ENCODE assay signal across 8 cellular contexts in the genomic region with DNA sequence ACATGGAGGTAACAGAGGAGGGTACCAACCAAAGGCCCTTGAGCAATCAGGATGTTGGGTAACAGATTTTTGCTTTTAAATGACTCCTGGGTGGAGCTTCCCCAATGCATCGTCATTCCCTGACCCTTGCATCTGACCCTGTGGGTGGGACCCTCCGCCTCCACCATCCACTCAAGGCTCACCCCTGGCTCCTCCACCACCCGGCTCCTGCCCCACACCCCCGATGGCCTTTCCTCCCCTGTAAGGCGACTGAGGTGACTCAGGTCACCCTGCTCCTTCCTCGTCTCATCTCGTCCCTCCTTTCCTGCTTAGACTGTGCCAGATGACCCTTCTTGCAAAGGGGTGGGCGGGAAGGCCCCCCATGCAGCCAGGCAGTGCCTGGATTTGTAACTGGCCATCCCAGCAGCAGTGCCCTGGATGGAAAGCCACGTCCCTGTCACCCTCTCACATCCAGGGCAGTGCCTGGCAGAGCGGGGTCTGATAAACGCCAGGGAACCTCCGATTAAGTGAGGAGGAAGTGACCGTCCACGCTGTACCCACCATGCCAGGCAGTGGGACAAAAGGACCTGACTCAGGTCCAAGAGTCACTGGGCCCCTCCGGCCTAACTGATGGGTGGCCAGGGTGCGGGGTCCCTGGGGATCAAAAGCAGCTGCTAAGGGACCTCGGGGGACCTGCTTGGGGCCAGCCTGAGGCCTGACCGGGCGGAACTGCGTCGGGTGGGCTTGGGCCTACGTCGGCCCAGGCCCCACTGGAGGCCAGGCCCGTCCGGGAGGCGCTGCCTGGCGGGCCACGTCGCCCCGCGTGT. TPM values are rescaled to one million over a fixed set of nuclear protein-coding genes. Genes with fewer than 3 reads are reported as not detected.
DNase-seq lines count a peak whose midpoint lies in the region; ATAC-seq, FAIRE-seq and TF ChIP-seq lines count a peak whose summit lies in the region.

No MANE protein-coding gene starts in this region.

- H3K9me3 ChIP-seq in RWPE2 (ENCODE audit: severe bottlenecking): no peaks in the 10 kb centered on the region
- H3K9me3 ChIP-seq in neuronal stem cell (replicated peaks in 1 of 2; ENCODE audit: control insufficient read depth in 2 of 2, insufficient read depth in 1 of 2, low read depth in 1 of 2, low read length in 2 of 2): peaks cover 0 to 7% of the 10 kb centered on the region in 2 donors

- H3K4me1 ChIP-seq in RWPE2 (ENCODE audit: insufficient read depth, poor library complexity, severe bottlenecking) (peaks cover 7% of the 10 kb centered on the region), neuronal stem cell (ENCODE audit: control insufficient read depth in 2 of 2, insufficient read depth in 1 of 2, low read depth in 1 of 2, low read length in 2 of 2) (peaks cover 0 to 19% of the 10 kb centered on the region in 2 donors)

- peaks cover 5% of the 10 kb centered on the region for H3K79me1 ChIP-seq in neuronal stem cell (ENCODE audit: low read depth, low read length)

- DNase-seq in RWPE2 (ENCODE audit: low spot score): peak; percentile 82
- DNase-seq in epithelial cell of prostate (ENCODE audit: low read depth, low spot score): no peak
- no peak for DNase-seq in neuronal stem cell (ENCODE audit: low spot score)
- DNase-seq in NCI-H524 (lab: John Stamatoyannopoulos, UW): no peak
- no peak for DNase-seq in RCC 7860 (ENCODE audit: low spot score)

- H3K36me3 ChIP-seq in RWPE2 (ENCODE audit: low read depth): peaks cover 9% of the 10 kb centered on the region; the same call in 1 of the 2 replicates
- peaks cover 24 to 34% of the 10 kb centered on the region in 2 donors for H3K36me3 ChIP-seq in neuronal stem cell (replicated peaks in 1 of 2; ENCODE audit: control insufficient read depth in 2 of 2, insufficient read depth in 2 of 2, low read length in 2 of 2)

- peak overlapping the region; percentile 14 for H3K4me2 ChIP-seq in neuronal stem cell (ENCODE audit: insufficient read depth, low read length, poor library complexity, severe bottlenecking)

- TF ChIP-seq CTCF in RWPE2 (IDR thresholded peaks at IDR 0.05; ENCODE audit: poor library complexity, severe bottlenecking): no peak

- H3K27me3 ChIP-seq in RWPE2 (ENCODE audit: insufficient read depth, poor library complexity, severe bottlenecking): no peaks in the 10 kb centered on the region
- H3K27me3 ChIP-seq in neuronal stem cell (ENCODE audit: control insufficient read depth in 3 of 3, insufficient read depth in 3 of 3, low read depth in 1 of 3, low read length in 3 of 3): peaks cover 0 to 2% (median 0%) of the 10 kb centered on the region in 3 experiments

- no peak overlapping the region for H2BK5ac ChIP-seq in neuronal stem cell (ENCODE audit: low read length)

- peak overlapping the region; percentile 82 for H3K18ac ChIP-seq in neuronal stem cell (ENCODE audit: low read length)

- H2AFZ ChIP-seq in neuronal stem cell (ENCODE audit: low read length): no peak overlapping the region

- peak overlapping the region; percentile 6 for H2AK5ac ChIP-seq in neuronal stem cell (ENCODE audit: low read depth, low read length)

- no peak overlapping the region for H2BK120ac ChIP-seq in neuronal stem cell (ENCODE audit: low read depth, low read length)

- peak overlapping the region; percentile 32 for H3K9ac ChIP-seq in neuronal stem cell (ENCODE audit: low read depth, low read length, poor library complexity)

- H4K8ac ChIP-seq in neuronal stem cell (ENCODE audit: low read depth, low read length): peak overlapping the region; percentile 17

- no peak overlapping the region for H2BK15ac ChIP-seq in neuronal stem cell (ENCODE audit: low read length)

- ATAC-seq in GM19023 (IDR thresholded peaks at IDR 0.05; ENCODE audit: unreplicated experiment): peak; percentile 4
- ATAC-seq in RWPE2 (ENCODE audit: low read depth): no peak
- ATAC-seq in GM21390 (IDR thresholded peaks at IDR 0.05; ENCODE audit: unreplicated experiment): no peak
- no peak for ATAC-seq in HG03354 (IDR thresholded peaks at IDR 0.05; ENCODE audit: poor library complexity, severe bottlenecking, unreplicated experiment)

- H3K27ac ChIP-seq in RWPE2 (ENCODE audit: poor library complexity, severe bottlenecking) (peak overlapping the region; percentile 34), epithelial cell of prostate (peak overlapping the region; percentile 32), neuronal stem cell (replicated peaks; ENCODE audit: low read length) (peak overlapping the region; percentile 47)

- no CpG with 5 or more reads among the region's 31 CpGs for WGBS in neuronal stem cell (ENCODE audit: extremely low coverage in 2 of 2, insufficient read length in 2 of 2, insufficient replicate concordance in 1 of 2), 2 donors

- H2BK12ac ChIP-seq in neuronal stem cell (ENCODE audit: low read length): peak overlapping the region; percentile 67

- H3K4ac ChIP-seq in neuronal stem cell (ENCODE audit: low read length): peak overlapping the region; percentile 60

- no peak for FAIRE-seq in RCC 7860 (lab: Jason Lieb, UNC)

- H3K23ac ChIP-seq in neuronal stem cell (ENCODE audit: low read depth, low read length, poor library complexity): no peak overlapping the region

- no peak overlapping the region for H3K14ac ChIP-seq in neuronal stem cell (ENCODE audit: low read length)

- H4K91ac ChIP-seq in neuronal stem cell (ENCODE audit: low read depth, low read length, poor library complexity): no peak overlapping the region

- H3K4me3 ChIP-seq in RWPE2 (ENCODE audit: severe bottlenecking) (peak overlapping the region; percentile 61), neuronal stem cell (ENCODE audit: low read length in 2 of 2) (no peak overlapping the region)

RNA-seq across cellular contexts. Expression of a gene that starts 0.6 kb away (rescaled TPM):
- polyA plus RNA-seq in neuronal stem cell (2013, experiment 1 of 2): 21.4 TPM
- 19.5 TPM for polyA plus RNA-seq in neuronal stem cell (2013, experiment 2 of 2)

RNA-seq across cellular contexts. Expression of a gene that starts 40.9 kb away (rescaled TPM):
- polyA plus RNA-seq in neuronal stem cell (2013, experiment 1 of 2): 45.1 TPM
- 45.7 TPM for polyA plus RNA-seq in neuronal stem cell (2013, experiment 2 of 2)
